Comparison of ENCODE assay signal across 10 cellular contexts in the genomic region with DNA sequence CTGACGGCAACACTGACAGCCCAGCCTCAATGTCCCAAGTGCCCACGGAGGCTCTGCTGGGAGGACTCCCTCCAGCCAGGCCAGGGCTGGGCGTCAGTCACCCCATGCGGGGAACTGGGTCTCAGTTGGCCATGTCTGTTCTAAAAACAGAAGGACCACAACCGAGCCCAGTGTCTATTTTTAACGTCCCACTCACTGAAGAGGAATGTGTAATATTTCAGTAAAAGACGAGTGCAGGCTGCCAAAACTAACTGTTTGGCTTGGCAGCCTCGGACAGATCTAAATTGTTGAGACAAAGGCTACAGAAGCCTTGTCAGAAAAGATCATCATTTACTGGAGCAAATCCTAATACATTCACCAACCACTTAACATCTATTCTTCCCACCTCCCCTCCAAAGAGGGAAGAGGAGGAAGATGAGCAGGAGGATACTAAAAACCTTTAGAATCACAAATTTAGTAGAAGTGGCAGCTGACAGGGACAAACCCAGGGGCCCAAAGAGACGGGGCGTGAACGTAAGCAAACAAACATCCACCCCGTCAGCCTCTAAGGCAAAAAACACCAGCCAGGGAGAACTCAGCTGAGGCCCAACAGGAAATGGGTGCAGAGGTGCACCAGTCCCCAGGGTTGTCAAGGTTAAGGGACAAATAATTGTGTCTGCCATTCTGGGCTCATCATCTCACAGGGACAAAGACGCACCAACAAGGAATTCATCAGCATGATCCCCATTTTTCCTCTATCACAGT. TPM values are rescaled to one million over a fixed set of nuclear protein-coding genes. Genes with fewer than 3 reads are reported as not detected.
DNase-seq lines count a peak whose midpoint lies in the region; ATAC-seq and TF ChIP-seq lines count a peak whose summit lies in the region.
"Had no signal": no experiment of that assay in that cellular context is flagged by ENCODE, and none has a peak within 500 bp of the region (broad histone marks: within the 10 kb centered on the region; RNA-seq: fewer than 3 reads in every experiment).

No MANE protein-coding gene starts in this region.

- peak overlapping the region; percentile 25; the same call in 1 of the 2 replicates for H3K27ac ChIP-seq in BLaER1
- H3K27ac ChIP-seq in RWPE2 (ENCODE audit: poor library complexity, severe bottlenecking): no peak overlapping the region

- H3K36me3 ChIP-seq in BLaER1 (peaks cover 37% of the 10 kb centered on the region), RWPE2 (ENCODE audit: low read depth) (no peaks in the 10 kb centered on the region)

- DNase-seq in RWPE2 (ENCODE audit: low spot score): no peak
- peak; percentile 87 for DNase-seq in fibroblast of the conjunctiva (ENCODE audit: low read depth)
- DNase-seq in posterior vena cava (ENCODE audit: low spot score): peak; percentile 90
- no peak for DNase-seq in SKM-1 treated with dmso at 0.1 percent for 144 hours (lab: John Stamatoyannopoulos, UW; ENCODE audit: unreplicated experiment)
- no peak for DNase-seq in HPDE6-E6E7 (ENCODE audit: extremely low spot score)
- DNase-seq: activated CD4-positive, CD25-positive, alpha-beta regulatory T cell treated with anti-CD3 and anti-CD28 coated beads, Interleukin-2, amount 50 U/mL, for 72 hours; GDM1 had no signal

- ATAC-seq in RWPE2 (ENCODE audit: low read depth) (peak; percentile 45; the same call in 1 of the 3 replicates), HG03045 (IDR thresholded peaks at IDR 0.05; ENCODE audit: unreplicated experiment) (no peak)
- ATAC-seq in stimulated activated memory B cell treated with anti-CD40 and anti-IgM and Interleukin-4, amounts not matched to agents 10 μg/mL and 1 μg/mL and 100 μg/mL, for 72 hours: no peak

- H3K4me3 Mint-ChIP-seq in stimulated activated memory B cell treated with anti-CD40 and anti-IgM and Interleukin-4, amounts not matched to agents 10 μg/mL and 1 μg/mL and 100 μg/mL, for 72 hours: no peak overlapping the region

- no peak for TF ChIP-seq CTCF in RWPE2 (IDR thresholded peaks at IDR 0.05; ENCODE audit: poor library complexity, severe bottlenecking)

- H3K4me3 ChIP-seq in BLaER1 (no peak overlapping the region), RWPE2 (ENCODE audit: severe bottlenecking) (no peak overlapping the region)

- H3K27ac Mint-ChIP-seq in stimulated activated memory B cell treated with anti-CD40 and anti-IgM and Interleukin-4, amounts not matched to agents 10 μg/mL and 1 μg/mL and 100 μg/mL, for 72 hours: no peak overlapping the region

- H3K4me1 Mint-ChIP-seq in stimulated activated memory B cell treated with anti-CD40 and anti-IgM and Interleukin-4, amounts not matched to agents 10 μg/mL and 1 μg/mL and 100 μg/mL, for 72 hours: no peaks in the 10 kb centered on the region

- H3K9me3 Mint-ChIP-seq in stimulated activated memory B cell treated with anti-CD40 and anti-IgM and Interleukin-4, amounts not matched to agents 10 μg/mL and 1 μg/mL and 100 μg/mL, for 72 hours: peaks cover 3% of the 10 kb centered on the region

- no peaks in the 10 kb centered on the region for H3K27me3 ChIP-seq in BLaER1
- H3K27me3 ChIP-seq in RWPE2 (ENCODE audit: insufficient read depth, poor library complexity, severe bottlenecking): no peaks in the 10 kb centered on the region

- H3K9me3 ChIP-seq in BLaER1: peaks cover 6% of the 10 kb centered on the region
- no peaks in the 10 kb centered on the region for H3K9me3 ChIP-seq in RWPE2 (ENCODE audit: severe bottlenecking)

- H3K4me1 ChIP-seq in BLaER1 (peaks cover 47% of the 10 kb centered on the region), RWPE2 (ENCODE audit: insufficient read depth, poor library complexity, severe bottlenecking) (peaks cover 7% of the 10 kb centered on the region)

- H3K9ac ChIP-seq in BLaER1: peak overlapping the region; percentile 58; the same call in 1 of the 2 replicates

- peaks cover 25% of the 10 kb centered on the region for H3K36me3 Mint-ChIP-seq in stimulated activated memory B cell treated with anti-CD40 and anti-IgM and Interleukin-4, amounts not matched to agents 10 μg/mL and 1 μg/mL and 100 μg/mL, for 72 hours

- intact Hi-C loops in posterior vena cava (cut with DNase I): no loop called here

- H4K20me1 ChIP-seq in BLaER1: no peaks in the 10 kb centered on the region

- H3K27me3 Mint-ChIP-seq in stimulated activated memory B cell treated with anti-CD40 and anti-IgM and Interleukin-4, amounts not matched to agents 10 μg/mL and 1 μg/mL and 100 μg/mL, for 72 hours: no peaks in the 10 kb centered on the region

- peak overlapping the region; percentile 70 for H3K4me2 ChIP-seq in BLaER1

RNA-seq across cellular contexts. Expression of a gene that starts 18.7 kb away (rescaled TPM):
- total RNA-seq in posterior vena cava: 10 to 100 TPM; 79.5 to 98.4 TPM

Comparison
In these comparisons a context has a peak if more than half of its experiments do, and no peak if none do; other contexts are left out.
1. DNase-seq: peak in fibroblast of the conjunctiva (single experiment) and posterior vena cava (single experiment); none in RWPE2 (single experiment), SKM-1 treated with dmso at 0.1 percent for 144 hours (single experiment) and HPDE6-E6E7 (single experiment).